Comparison of ENCODE assay signal across 8 cellular contexts in genomic region chr20:1325173-1326030, GRCh38. TPM values are rescaled to one million over a fixed set of nuclear protein-coding genes. Genes with fewer than 3 reads are reported as not detected.
DNase-seq lines count a peak whose midpoint lies in the region; ATAC-seq and TF ChIP-seq lines count a peak whose summit lies in the region.

No MANE protein-coding gene starts in this region.

- ATAC-seq in HG02840 (IDR thresholded peaks at IDR 0.05; ENCODE audit: low FRiP score, unreplicated experiment), result peak; percentile 85
- ATAC-seq in heart right ventricle, result peak; percentile 86 to 96 (median 92)
- ATAC-seq in upper lobe of left lung (ENCODE audit: low FRiP score in 2 of 2), result peak; percentile 94

- intact Hi-C loops in heart right ventricle (cut with DNase I), result loop anchor here in 8 of 10 donors (1.0 to 5.0 kb wide), 5 partner anchors 47 to 67 kb away; partner anchors contain the start of gene FKBP1A (in 7 of the 8)
- intact Hi-C loops in posterior cingulate gyrus (cut with DNase I), result loop anchor here (1.0 kb wide), 1 partner anchor 68 kb away; the partner anchor contains the start of gene FKBP1A

- H3K4me3 ChIP-seq in heart right ventricle, result peak overlapping the region; percentile 54 to 93 (median 84)
- peak overlapping the region; percentile 57 to 88 (median 70) for H3K4me3 ChIP-seq in upper lobe of left lung

- TF ChIP-seq CTCF in GM13976 (IDR thresholded peaks at IDR 0.05; ENCODE audit: borderline replicate concordance, control extremely low read depth, extremely low read depth, insufficient read depth, missing control alignments) (no peak), heart right ventricle (IDR thresholded peaks at IDR 0.05) (peak in 7 of 9 donors; percentile 22 to 47 (median 32)), upper lobe of left lung (IDR thresholded peaks at IDR 0.05) (peak in 4 of 6 experiments; percentile 54 to 82 (median 60))

- H3K27ac ChIP-seq in heart right ventricle (peak overlapping the region; percentile 89 to 100 (median 99)), upper lobe of left lung (peak overlapping the region; percentile 93 to 99 (median 97))

- H3K4me1 ChIP-seq in heart right ventricle (peaks cover 24 to 92% (median 80%) of the 10 kb centered on the region in 9 donors), upper lobe of left lung (peaks cover 63 to 75% (median 66%) of the 10 kb centered on the region in 4 donors)

- DNase-seq in GM13976 (ENCODE audit: low spot score) (peak; percentile 99), NCI-H1436 treated with DMSO at 0.1 percent for 48 hours (lab: John Stamatoyannopoulos, UW) (peak; percentile 73), SW480 (ENCODE audit: low spot score) (peak; percentile 95), amniotic epithelial cell (ENCODE audit: low read depth) (peak; percentile 97), heart right ventricle (peak; percentile 98 to 99), posterior cingulate gyrus (peak; percentile 91 to 99 (median 95)), upper lobe of left lung (peak; percentile 97 to 98)

- H3K36me3 ChIP-seq in heart right ventricle, result peaks cover 0 to 3% (median 0%) of the 10 kb centered on the region in 9 donors
- H3K36me3 ChIP-seq in upper lobe of left lung, result no peaks in the 10 kb centered on the region

- in situ Hi-C loops in GM13976 (cut with MboI; ENCODE audit: low sequenced_read_pairs, unreplicated experiment), result no loop called here

- peak in 3 of 4 donors; percentile 9 to 78 (median 67) for TF ChIP-seq EP300 in upper lobe of left lung (IDR thresholded peaks at IDR 0.05)

- 0% methylated on average over 56 of the region's 56 CpGs for WGBS in heart right ventricle, 2 donors
- WGBS in upper lobe of left lung, 2 donors, result 1 to 2% methylated on average over 44 to 56 of the region's 56 CpGs

- no peaks in the 10 kb centered on the region for H3K9me3 ChIP-seq in heart right ventricle
- H3K9me3 ChIP-seq in upper lobe of left lung, result no peaks in the 10 kb centered on the region

- H3K27me3 ChIP-seq in heart right ventricle (no peaks in the 10 kb centered on the region), upper lobe of left lung (no peaks in the 10 kb centered on the region)

- TF ChIP-seq POLR2A in upper lobe of left lung (IDR thresholded peaks at IDR 0.05), result peak; percentile 75 to 97 (median 84)

RNA-seq across cellular contexts. Expression of gene SDCBP2, which starts 3.5 kb away (rescaled TPM):
- total RNA-seq in heart right ventricle (1 to 10 TPM in 9 of 10 donors, under 1 TPM in 1; 0.62 to 4.3 (median 1.8) TPM), upper lobe of left lung (10 to 100 TPM in 5 of 6 donors, 1 to 10 TPM in 1; 6.3 to 34.0 (median 15.9) TPM)
- 1 to 10 TPM; 2.7 to 4.2 TPM for polyA plus RNA-seq in heart right ventricle

RNA-seq across cellular contexts. Expression of gene SNPH, which starts 59.3 kb away (rescaled TPM):
- total RNA-seq in heart right ventricle (10 to 100 TPM in 6 of 10 donors, 1 to 10 TPM in 4; 6.0 to 14.3 (median 11.3) TPM), upper lobe of left lung (10 to 100 TPM in 1 of 6 donors, 1 to 10 TPM in 5; 1.0 to 17.3 (median 2.4) TPM)
- 1 to 10 TPM; 1.5 to 4.8 TPM for polyA plus RNA-seq in heart right ventricle

Comparison
In these comparisons a context has a peak if more than half of its experiments do, and no peak if none do; other contexts are left out.
1. Peak in every context shown above with its lines: DNase-seq, ATAC-seq, H3K4me3 ChIP-seq and H3K27ac ChIP-seq.